ENCODE assay signal across 1 cellular context in genomic region chr3:47581422-47581821, GRCh38.
TF ChIP-seq lines count a peak whose summit lies in the region.

No MANE protein-coding gene starts in this region.

TF ChIP-seq in HepG2, 621 proteins besides CTCF, POLR2A, EP300 and RAD21 (continued from another document):
- TF ChIP-seq PRDM15 (CRISPR knock-in tag; IDR thresholded peaks at IDR 0.05) = no peak
- TF ChIP-seq IRX3 (CRISPR knock-in tag; IDR thresholded peaks at IDR 0.05; ENCODE audit: borderline replicate concordance, low read depth) = no peak
- 0 out of 2 replicates have a peak, but pooled peaks have one; percentile 25 for TF ChIP-seq DMAP1 (CRISPR knock-in tag; IDR thresholded peaks at IDR 0.05)
- no peak for TF ChIP-seq ZNF607 (CRISPR knock-in tag; IDR thresholded peaks at IDR 0.05; ENCODE audit: borderline replicate concordance)
- peak; percentile 64 for TF ChIP-seq RBM22 (optimal IDR thresholded peaks at IDR 0.05; ENCODE audit: low read length)
